10 cellular contexts compared by ENCODE assay signal in the genomic region with DNA sequence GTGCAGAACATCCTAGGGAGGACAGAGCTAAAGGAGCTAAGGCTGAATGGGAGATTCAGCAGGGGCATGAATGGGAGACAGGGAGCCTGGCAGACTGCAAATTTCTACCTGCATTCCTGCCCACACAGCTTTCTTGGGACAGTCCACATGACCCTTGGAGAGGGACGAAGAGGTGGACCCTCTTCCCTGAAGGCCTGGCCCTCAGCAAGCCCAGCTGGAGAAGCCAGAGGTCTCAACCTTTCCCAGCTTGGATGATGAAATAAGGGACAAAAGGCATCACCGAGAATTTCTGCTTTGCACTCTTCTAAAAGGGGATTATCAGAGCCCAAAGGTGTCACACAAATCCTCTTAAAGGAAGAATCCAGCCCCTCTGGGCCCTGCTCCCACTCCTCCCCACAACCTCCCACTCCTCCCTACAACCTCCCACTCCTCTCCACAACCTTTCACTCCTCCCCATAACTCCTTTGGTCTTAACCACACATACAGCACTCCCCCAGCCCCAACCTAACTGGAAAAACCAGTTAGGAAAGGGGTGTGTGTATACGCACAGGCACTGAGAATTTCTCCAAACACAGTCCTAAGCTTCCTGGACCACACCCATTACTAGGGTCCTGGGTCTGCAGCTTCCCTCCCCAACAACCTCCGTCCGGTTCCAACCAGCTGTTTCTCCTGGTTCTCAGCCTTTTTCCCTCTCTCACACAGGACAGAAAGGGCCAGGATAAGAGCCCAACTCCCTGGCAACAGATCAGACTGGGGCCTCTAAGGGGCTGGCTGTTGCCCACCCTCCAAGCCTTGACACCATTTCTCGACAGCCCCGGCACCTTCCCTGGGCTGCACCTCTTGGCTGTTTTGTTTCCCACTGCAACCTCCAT. TPM values are rescaled to one million over a fixed set of nuclear protein-coding genes. Genes with fewer than 3 reads are reported as not detected.
DNase-seq lines count a peak whose midpoint lies in the region; ATAC-seq and TF ChIP-seq lines count a peak whose summit lies in the region.
"Had no signal": no experiment of that assay in that cellular context is flagged by ENCODE, and none has a peak within 500 bp of the region (broad histone marks: within the 10 kb centered on the region; RNA-seq: fewer than 3 reads in every experiment).

No MANE protein-coding gene starts in this region.

- ATAC-seq in HG03469 (IDR thresholded peaks at IDR 0.05; ENCODE audit: unreplicated experiment), result no peak
- ATAC-seq in HG03354 (IDR thresholded peaks at IDR 0.05; ENCODE audit: poor library complexity, severe bottlenecking, unreplicated experiment), result no peak
- no peak for ATAC-seq in HG02885 (IDR thresholded peaks at IDR 0.05; ENCODE audit: poor library complexity, unreplicated experiment)

- WGBS in liver, result 66% methylated on average over 6 of the region's 7 CpGs

- H3K27me3 ChIP-seq in HUES6 (ENCODE audit: control insufficient read depth, insufficient read depth, low read length) (no peaks in the 10 kb centered on the region), ascending aorta (no peaks in the 10 kb centered on the region), liver (ENCODE audit: control insufficient read depth in 4 of 4, insufficient read depth in 4 of 4, low read length in 3 of 4) (no peaks in the 10 kb centered on the region), stomach smooth muscle (ENCODE audit: control insufficient read depth in 1 of 2, insufficient read depth in 2 of 2, low read length in 2 of 2) (no peaks in the 10 kb centered on the region)

- intact Hi-C loops in ascending aorta (cut with DNase I), result loop anchor here (1.0 kb wide), 1 partner anchor 11 kb away; no protein-coding TSS in a partner anchor

- H3K4me1 ChIP-seq in HUES6 (ENCODE audit: control insufficient read depth, insufficient read depth, low read length) (peaks cover 69% of the 10 kb centered on the region), ascending aorta (peaks cover 24 to 65% of the 10 kb centered on the region in 2 donors), liver (ENCODE audit: control insufficient read depth in 4 of 4, insufficient read depth in 4 of 4, low read length in 3 of 4) (peaks cover 15 to 57% (median 51%) of the 10 kb centered on the region in 4 donors), stomach smooth muscle (ENCODE audit: control insufficient read depth, insufficient read depth, low read length) (peaks cover 73% of the 10 kb centered on the region)

- H3K4me3 ChIP-seq in HUES6 (ENCODE audit: low read depth, low read length), result no peak overlapping the region
- no peak overlapping the region for H3K4me3 ChIP-seq in ascending aorta
- H3K4me3 ChIP-seq in liver (ENCODE audit: low read depth in 1 of 3, low read length in 3 of 3), result no peak overlapping the region
- peak overlapping the region; percentile 9 to 35 for H3K4me3 ChIP-seq in stomach smooth muscle (ENCODE audit: low read length in 2 of 2)

- no peak for TF ChIP-seq CTCF in ascending aorta (IDR thresholded peaks at IDR 0.05)
- no peak for TF ChIP-seq CTCF in liver (IDR thresholded peaks at IDR 0.05; ENCODE audit: low read depth, low read length, missing input control)

- DNase-seq in ascending aorta (ENCODE audit: low spot score in 2 of 2), result no peak
- DNase-seq in activated CD4-positive, alpha-beta T cell treated with anti-CD3 and anti-CD28 coated beads, Interleukin-2, amount 50 U/mL, for 4 hours, result no peak
- DNase-seq: naive B cell, NCI-H1105 had no signal

- no peak overlapping the region; the same call in 1 of the 2 replicates for H3K27ac ChIP-seq in HUES6 (ENCODE audit: low read depth, low read length)
- H3K27ac ChIP-seq in ascending aorta, result peak overlapping the region; percentile 89 to 91
- H3K27ac ChIP-seq in liver (ENCODE audit: low read depth in 1 of 2, low read length in 2 of 2), result peak overlapping the region; percentile 62 to 64
- H3K27ac ChIP-seq in stomach smooth muscle (ENCODE audit: low read length), result peak overlapping the region; percentile 94

- no peak for TF ChIP-seq RAD21 in liver (IDR thresholded peaks at IDR 0.05)

- peak overlapping the region; percentile 28 for H3K9ac ChIP-seq in HUES6 (ENCODE audit: low read length)
- H3K9ac ChIP-seq in liver (ENCODE audit: low read depth in 1 of 2, low read length in 2 of 2), result no peak overlapping the region
- H3K9ac ChIP-seq in stomach smooth muscle (ENCODE audit: low read length in 2 of 2), result peak overlapping the region; percentile 50 to 51

- peaks cover 12% of the 10 kb centered on the region for H3K36me3 ChIP-seq in HUES6 (ENCODE audit: control insufficient read depth, insufficient read depth, low read length)
- H3K36me3 ChIP-seq in ascending aorta, result peaks cover 5 to 6% of the 10 kb centered on the region in 2 donors
- H3K36me3 ChIP-seq in liver (ENCODE audit: control insufficient read depth in 4 of 4, insufficient read depth in 3 of 4, low read depth in 1 of 4, low read length in 3 of 4), result peaks cover 0 to 8% (median 5%) of the 10 kb centered on the region in 4 donors
- peaks cover 17 to 18% of the 10 kb centered on the region in 2 donors for H3K36me3 ChIP-seq in stomach smooth muscle (ENCODE audit: control insufficient read depth in 2 of 2, insufficient read depth in 2 of 2, low read length in 2 of 2)

- H3K9me3 ChIP-seq in HUES6 (ENCODE audit: control insufficient read depth, insufficient read depth, low read depth, low read length) (no peaks in the 10 kb centered on the region), ascending aorta (no peaks in the 10 kb centered on the region), liver (ENCODE audit: control insufficient read depth in 4 of 4, low read length in 3 of 4) (no peaks in the 10 kb centered on the region), stomach smooth muscle (ENCODE audit: control insufficient read depth in 2 of 2, low read length in 2 of 2) (no peaks in the 10 kb centered on the region)

TF ChIP-seq in liver, 16 proteins besides CTCF, POLR2A, EP300 and RAD21:
- TF ChIP-seq RXRA (IDR thresholded peaks at IDR 0.05) (no peak), YY1 (IDR thresholded peaks at IDR 0.05) (no peak), TAF1 (conservative IDR thresholded peaks at IDR 0.05) (no peak), SP1 (IDR thresholded peaks at IDR 0.05) (no peak), EGR1 (IDR thresholded peaks at IDR 0.05; ENCODE audit: low read depth in 2 of 2) (no peak), MAX (IDR thresholded peaks at IDR 0.05) (no peak), GABPA (IDR thresholded peaks at IDR 0.05 in 1 of 2, conservative IDR thresholded peaks at IDR 0.05 in 1 of 2) (no peak), JUND (IDR thresholded peaks at IDR 0.05) (no peak)
- TF ChIP-seq, protein P1, sequence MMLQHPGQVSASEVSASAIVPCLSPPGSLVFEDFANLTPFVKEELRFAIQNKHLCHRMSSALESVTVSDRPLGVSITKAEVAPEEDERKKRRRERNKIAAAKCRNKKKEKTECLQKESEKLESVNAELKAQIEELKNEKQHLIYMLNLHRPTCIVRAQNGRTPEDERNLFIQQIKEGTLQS (IDR thresholded peaks at IDR 0.05), result no peak
TF ChIP-seq in liver: peak in this region for 0.

RNA-seq across cellular contexts. Expression of gene RPL27A, which starts 38.5 kb away (rescaled TPM):
- total RNA-seq in ascending aorta (789 TPM), liver (100 to 1,000 TPM; 178 to 693 TPM)
- 100 to 1,000 TPM; 446 to 928 TPM for polyA plus RNA-seq in liver

RNA-seq across cellular contexts. Expression of gene TRIM66, which starts 38.6 kb away (rescaled TPM):
- total RNA-seq in ascending aorta, result 3.9 TPM
- total RNA-seq in liver, result 10 to 100 TPM in 1 of 2 donors, 1 to 10 TPM in 1; 3.2 to 14.3 TPM
- 1 to 10 TPM; 1.6 to 1.8 TPM for polyA plus RNA-seq in liver

Comparison
In these comparisons a context has a peak if more than half of its experiments do, and no peak if none do; other contexts are left out.
1. H3K4me3 ChIP-seq: peak in stomach smooth muscle (2 of 2); none in HUES6 (single experiment), ascending aorta (0 of 2) and liver (0 of 3).
2. H3K9ac ChIP-seq: peak in HUES6 (single experiment) and stomach smooth muscle (2 of 2); none in liver (0 of 2).